In genomic region chr14:55107766-55108554, GRCh38 we compare ENCODE assay signal across 1 cellular context.
A peak's percentile ranks its signal among the peaks of the same experiment; 100 is the strongest.
TF ChIP-seq lines count a peak whose summit lies in the region.

No MANE protein-coding gene starts in this region.

TF ChIP-seq in IMR-90, 13 proteins besides CTCF, POLR2A, EP300 and RAD21:
- TF ChIP-seq MXI1 (IDR thresholded peaks at IDR 0.05; ENCODE audit: borderline replicate concordance, low read depth, low read length) (no peak), BHLHE40 (IDR thresholded peaks at IDR 0.05; ENCODE audit: low read depth, low read length) (peak; percentile 97), FOS (IDR thresholded peaks at IDR 0.05; ENCODE audit: low read depth, low read length) (peak; percentile 99), RFX5 (IDR thresholded peaks at IDR 0.05; ENCODE audit: low read depth, low read length) (peak; percentile 77; the same call in 1 of the 2 replicates), CEBPB (IDR thresholded peaks at IDR 0.05; ENCODE audit: low read depth, low read length) (no peak), SMC3 (IDR thresholded peaks at IDR 0.05; ENCODE audit: low read depth, low read length) (0 out of 2 replicates have a peak, but pooled peaks have one; percentile 14), MAFK (IDR thresholded peaks at IDR 0.05; ENCODE audit: low read depth, low read length) (0 out of 2 replicates have a peak, but pooled peaks have one; percentile 10), NFE2L2 (IDR thresholded peaks at IDR 0.05; ENCODE audit: low read depth, low read length) (peak; percentile 60; the same call in 1 of the 2 replicates), MAZ (IDR thresholded peaks at IDR 0.05; ENCODE audit: borderline replicate concordance, low read depth, low read length) (peak; percentile 64), RCOR1 (IDR thresholded peaks at IDR 0.05; ENCODE audit: insufficient replicate concordance, low read length) (no peak), USF2 (IDR thresholded peaks at IDR 0.05; ENCODE audit: low read depth, low read length) (peak; percentile 39; the same call in 1 of the 2 replicates), CHD1 (IDR thresholded peaks at IDR 0.05; ENCODE audit: low read depth, low read length) (no peak), ELK1 (IDR thresholded peaks at IDR 0.05; ENCODE audit: borderline replicate concordance, low read depth, low read length) (no peak)
